Comparison of ENCODE assay signal across 8 cellular contexts in the genomic region with DNA sequence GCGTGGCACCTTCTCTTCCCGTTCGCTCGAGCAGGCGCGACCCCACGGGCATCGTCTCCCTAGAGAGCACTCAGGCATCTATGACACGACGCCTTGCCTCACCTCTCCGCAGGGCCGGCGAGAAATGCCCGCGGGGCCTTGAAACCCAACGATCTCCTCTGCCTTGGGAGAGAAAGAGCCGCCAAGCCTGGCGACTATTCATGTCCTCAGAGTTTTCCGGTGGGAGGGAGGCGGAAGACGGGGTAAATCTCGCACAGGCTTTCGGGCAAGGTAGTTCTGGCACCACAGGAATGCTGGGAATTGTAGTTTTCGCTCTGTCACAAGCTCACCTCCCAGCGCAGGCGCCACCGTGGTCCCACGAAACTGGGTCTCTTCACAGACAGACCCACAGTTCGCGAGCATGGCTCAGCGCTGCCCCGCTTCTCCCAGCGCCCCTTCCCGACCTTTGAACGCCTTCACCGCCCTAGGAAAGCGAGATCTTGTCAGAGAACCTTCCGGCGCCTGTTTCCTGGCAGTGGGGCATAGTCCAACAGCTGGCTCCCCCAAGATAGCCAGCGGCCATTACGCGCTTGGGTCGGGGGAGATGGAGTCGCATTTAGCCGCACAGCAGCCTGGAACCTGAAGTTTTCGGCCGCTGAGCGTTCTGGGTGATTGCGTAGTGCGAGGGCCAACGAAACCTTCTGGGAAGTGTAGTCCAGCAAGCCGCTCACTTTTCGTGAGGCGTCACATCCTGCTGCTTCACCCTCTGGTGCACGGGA. TPM values are rescaled to one million over a fixed set of nuclear protein-coding genes. Genes with fewer than 3 reads are reported as not detected.
DNase-seq lines count a peak whose midpoint lies in the region; ATAC-seq and TF ChIP-seq lines count a peak whose summit lies in the region.

A gene with protein sequence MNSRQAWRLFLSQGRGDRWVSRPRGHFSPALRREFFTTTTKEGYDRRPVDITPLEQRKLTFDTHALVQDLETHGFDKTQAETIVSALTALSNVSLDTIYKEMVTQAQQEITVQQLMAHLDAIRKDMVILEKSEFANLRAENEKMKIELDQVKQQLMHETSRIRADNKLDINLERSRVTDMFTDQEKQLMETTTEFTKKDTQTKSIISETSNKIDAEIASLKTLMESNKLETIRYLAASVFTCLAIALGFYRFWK (minus strand): TSS at position 597 of the 758 bp plus-strand sequence. CDS start 395 bp downstream, at position 202.

- ATAC-seq in HG02623 (IDR thresholded peaks at IDR 0.05; ENCODE audit: unreplicated experiment) (peak; percentile 84), omental fat pad (ENCODE audit: low FRiP score) (peak; percentile 99)

- H3K27me3 Mint-ChIP-seq in activated naive CD8-positive, alpha-beta T cell = no peaks in the 10 kb centered on the region

- peak; percentile 85 for DNase-seq in GM10266 (ENCODE audit: extremely low spot score)
- DNase-seq in NCI-H1105 (lab: John Stamatoyannopoulos, UW) = peak; percentile 98
- DNase-seq in SKM-1 treated with dmso at 0.1 percent for 144 hours (lab: John Stamatoyannopoulos, UW; ENCODE audit: unreplicated experiment) = peak; percentile 94
- peak; percentile 93 for DNase-seq in glomerular visceral epithelial cell (ENCODE audit: extremely low spot score)
- DNase-seq in omental fat pad (ENCODE audit: low spot score) = peak; percentile 72
- peak; percentile 98 for DNase-seq in testis

- peak within 1 kb of the TSS; percentile 94 for H3K4me3 Mint-ChIP-seq in activated naive CD8-positive, alpha-beta T cell

- WGBS in testis, 2 donors = 0% methylated on average over 31 to 55 of the region's 55 CpGs

- H3K27ac ChIP-seq in testis = peak within 1 kb of the TSS; percentile 96 to 99

- H3K36me3 ChIP-seq in testis (ENCODE audit: low read depth, missing control alignments) = no peaks in the 10 kb centered on the region

- peaks cover 8% of the 10 kb centered on the region for H3K36me3 Mint-ChIP-seq in activated naive CD8-positive, alpha-beta T cell

- no peaks in the 10 kb centered on the region for H3K9me3 ChIP-seq in testis

- intact Hi-C loops in testis (cut with DNase I; ENCODE audit: low total_unique reads) = no loop called here

- H3K27ac Mint-ChIP-seq in activated naive CD8-positive, alpha-beta T cell = peak within 1 kb of the TSS; percentile 98

- peak within 1 kb of the TSS; percentile 70 to 78 for H3K4me3 ChIP-seq in testis

- peaks cover 4% of the 10 kb centered on the region for H3K4me1 ChIP-seq in testis

- no peak for TF ChIP-seq POLR2A in testis (IDR thresholded peaks at IDR 0.05)

- no peaks in the 10 kb centered on the region for H3K27me3 ChIP-seq in testis

- H3K9me3 Mint-ChIP-seq in activated naive CD8-positive, alpha-beta T cell (ENCODE audit: low read depth) = no peaks in the 10 kb centered on the region

- peaks cover 45% of the 10 kb centered on the region for H3K4me1 Mint-ChIP-seq in activated naive CD8-positive, alpha-beta T cell (ENCODE audit: low read depth)

- peak; percentile 70 for TF ChIP-seq CTCF in GM10266 (IDR thresholded peaks at IDR 0.05; ENCODE audit: control insufficient read depth, insufficient read depth, low read depth, missing control alignments)
- TF ChIP-seq CTCF in omental fat pad (IDR thresholded peaks at IDR 0.05) = no peak
- peak in 1 of 3 experiments; percentile 29 for TF ChIP-seq CTCF in testis (IDR thresholded peaks at IDR 0.05)

RNA-seq across cellular contexts. Expression of the gene that starts here (rescaled TPM):
- 10 to 100 TPM; 22.1 to 45.2 (median 31.2) TPM for total RNA-seq in omental fat pad
- 10 to 100 TPM; 67.4 to 78.3 TPM for total RNA-seq in testis
- 162 TPM for polyA plus RNA-seq in testis (ENCODE audit: insufficient read depth, low read depth, low replicate concordance)

Comparison
In these comparisons a context has a peak if more than half of its experiments do, and no peak if none do; other contexts are left out.
1. Peak in every context shown above with its lines: DNase-seq, ATAC-seq, H3K4me3 ChIP-seq and H3K27ac ChIP-seq.